15 cellular contexts compared by ENCODE assay signal in genomic region chr21:41653944-41654625, GRCh38.
DNase-seq lines count a peak whose midpoint lies in the region; ATAC-seq and TF ChIP-seq lines count a peak whose summit lies in the region.
"Had no signal": no experiment of that assay in that cellular context is flagged by ENCODE, and none has a peak within 500 bp of the region (broad histone marks: within the 10 kb centered on the region; RNA-seq: fewer than 3 reads in every experiment).

No MANE protein-coding gene starts in this region.

- no peak overlapping the region for H3K27ac ChIP-seq in HEK293 (ENCODE audit: extremely low read depth, low read depth, low read length)
- H3K27ac ChIP-seq in body of pancreas: peak overlapping the region; percentile 21 to 71 (median 54)
- H3K27ac ChIP-seq: Peyer's patch had no signal

- CTCF ChIA-PET in HEK293 (lab: Yijun Ruan, JAX): interaction anchor here (0.5 to 1.8 kb wide), 4 partner anchors 22 to 371 kb away, joined by 3 to 4 read pairs (median 4); no protein-coding TSS in a partner anchor

- POLR2A ChIA-PET in HEK293 (lab: Yijun Ruan, JAX): no interaction called here

- H3K36me3 ChIP-seq in HEK293 (ENCODE audit: control insufficient read depth in 2 of 2, insufficient read depth in 1 of 2, low read length in 2 of 2): no peaks in the 10 kb centered on the region
- H3K36me3 ChIP-seq in body of pancreas (replicated peaks in 1 of 2; ENCODE audit: insufficient read depth in 1 of 2, low read depth in 2 of 2): no peaks in the 10 kb centered on the region
- H3K36me3 ChIP-seq: Peyer's patch had no signal

- TF ChIP-seq CTCF in HEK293 (tag by site-specific recombination; IDR thresholded peaks at IDR 0.05): no peak
- no peak for TF ChIP-seq CTCF in body of pancreas (IDR thresholded peaks at IDR 0.05)
- TF ChIP-seq CTCF in fibroblast of villous mesenchyme (IDR thresholded peaks at IDR 0.05; ENCODE audit: insufficient read depth, low read depth, low read length): no peak

- no peaks in the 10 kb centered on the region for H3K4me1 ChIP-seq in HEK293 (ENCODE audit: control insufficient read depth, insufficient read depth, low read length)
- H3K4me1 ChIP-seq in body of pancreas: peaks cover 20% of the 10 kb centered on the region

- H3K4me3 ChIP-seq in HEK293 (ENCODE audit: low read depth, low read length): no peak overlapping the region
- no peak overlapping the region for H3K4me3 ChIP-seq in body of pancreas
- no peak overlapping the region for H3K4me3 ChIP-seq in fibroblast of villous mesenchyme (ENCODE audit: low read depth, low read length)
- H3K4me3 ChIP-seq: Peyer's patch had no signal

- no peak for TF ChIP-seq POLR2A in body of pancreas (IDR thresholded peaks at IDR 0.05)

- H3K9me3 ChIP-seq in HEK293 (ENCODE audit: control insufficient read depth, insufficient read depth, low read depth, low read length) (no peaks in the 10 kb centered on the region), body of pancreas (no peaks in the 10 kb centered on the region)
- H3K9me3 ChIP-seq: Caco-2, Peyer's patch had no signal

- DNase-seq in body of pancreas: peak in 2 of 4 donors; percentile 42 to 46
- peak; percentile 26 for DNase-seq in fibroblast of villous mesenchyme (ENCODE audit: low read depth)
- DNase-seq in renal cortical epithelial cell (ENCODE audit: low read depth): peak; percentile 75
- DNase-seq in middle frontal gyrus (ENCODE audit: extremely low spot score, low spot score): no peak
- no peak for DNase-seq in NCI-H1105 (lab: John Stamatoyannopoulos, UW)
- no peak for DNase-seq in midbrain (lab: John Stamatoyannopoulos, UW)
- DNase-seq: activated CD8-positive, alpha-beta T cell treated with anti-CD3 and anti-CD28 coated beads, Interleukin-2, amount 10 ng/mL, durations not matched to agents 7 days and 5 days; activated naive CD4-positive, alpha-beta T cell treated with anti-CD3 and anti-CD28 coated beads for 36 hours; cortex of kidney; NCI-H2171 treated with DMSO at 0.1 percent for 48 hours; T1000 had no signal

- ATAC-seq in body of pancreas (peak; percentile 84), HG03108 (IDR thresholded peaks at IDR 0.05; ENCODE audit: unreplicated experiment) (no peak)
- ATAC-seq: activated CD8-positive, alpha-beta T cell treated with anti-CD3 and anti-CD28 coated beads, Interleukin-2, amount 10 ng/mL, durations not matched to agents 7 days and 5 days had no signal

- H3K27me3 ChIP-seq in body of pancreas: no peaks in the 10 kb centered on the region
- H3K27me3 ChIP-seq: Peyer's patch had no signal

- WGBS in body of pancreas, 2 donors: 85 to 92% methylated on average over 8 of the region's 8 CpGs

- intact Hi-C loops in body of pancreas (cut with DNase I): no loop called here

TF ChIP-seq in HEK293, 187 proteins besides CTCF, POLR2A, EP300 and RAD21:
- TF ChIP-seq ZNF157 (tag by site-specific recombination; IDR thresholded peaks at IDR 0.05) (peak; percentile 63; the same call in 1 of the 2 replicates), ZNF292 (tag by site-specific recombination; IDR thresholded peaks at IDR 0.05; ENCODE audit: borderline replicate concordance, low read depth) (no peak), SCRT1 (tag by site-specific recombination; IDR thresholded peaks at IDR 0.05; ENCODE audit: borderline replicate concordance) (no peak), ZNF18 (tag by site-specific recombination; IDR thresholded peaks at IDR 0.05) (no peak)

Comparison
In these comparisons a context has a peak if more than half of its experiments do, and no peak if none do; other contexts are left out.
1. DNase-seq: peak in fibroblast of villous mesenchyme (single experiment) and renal cortical epithelial cell (single experiment); none in middle frontal gyrus (single experiment), NCI-H1105 (single experiment) and midbrain (single experiment).